Comparison of ENCODE assay signal across 13 cellular contexts in the genomic region with DNA sequence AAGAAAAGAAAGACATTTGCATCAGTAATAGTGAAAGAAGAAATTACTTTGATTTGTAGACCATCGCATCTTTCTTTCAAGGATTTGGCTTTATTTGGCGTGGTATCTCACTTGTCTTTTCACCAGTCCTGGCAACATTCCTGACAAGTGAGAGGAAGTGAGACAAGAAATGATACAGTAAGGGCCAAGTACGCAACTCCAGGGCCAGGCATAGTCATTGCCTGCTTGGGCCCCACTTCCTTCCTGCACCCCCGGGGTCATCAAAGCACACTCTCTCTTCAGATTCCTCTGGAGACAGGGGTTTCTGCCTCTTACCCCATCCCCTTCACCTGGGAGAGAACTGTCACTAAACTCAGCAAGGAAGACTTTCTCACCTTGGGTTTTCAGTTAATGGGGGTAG. TPM values are rescaled to one million over a fixed set of nuclear protein-coding genes. Genes with fewer than 3 reads are reported as not detected.
DNase-seq lines count a peak whose midpoint lies in the region; ATAC-seq, FAIRE-seq and TF ChIP-seq lines count a peak whose summit lies in the region.
"Had no signal": no experiment of that assay in that cellular context is flagged by ENCODE, and none has a peak within 500 bp of the region (broad histone marks: within the 10 kb centered on the region; RNA-seq: fewer than 3 reads in every experiment).

No MANE protein-coding gene starts in this region.

- H3K4me3 ChIP-seq in right lobe of liver (no peak overlapping the region), HepG2 (replicated peaks in 1 of 3; ENCODE audit: insufficient read depth in 1 of 3, low read depth in 2 of 3, low read length in 3 of 3) (no peak overlapping the region), PC-3 (ENCODE audit: low read length) (no peak overlapping the region)
- H3K4me3 ChIP-seq: breast epithelium had no signal

- WGBS in right lobe of liver (ENCODE audit: insufficient coverage, low coverage, low lambda C conversion rate, missing lambda C conversion rate) = 71% methylated on average over 4 of the region's 4 CpGs
- 54% methylated on average over 4 of the region's 4 CpGs for WGBS in HepG2 (ENCODE audit: low lambda C conversion rate)

- DNase-seq in right lobe of liver = no peak
- no peak for DNase-seq in HepG2 (ENCODE audit: low spot score)
- no peak for DNase-seq in T-helper 17 cell
- DNase-seq in globus pallidus (ENCODE audit: low spot score) = peak; percentile 10
- DNase-seq in urothelium cell line (ENCODE audit: low spot score) = no peak
- DNase-seq in PC-3 = no peak
- no peak for DNase-seq in substantia nigra (lab: John Stamatoyannopoulos, UW)
- DNase-seq: activated CD4-positive, CD25-positive, alpha-beta regulatory T cell treated with anti-CD3 and anti-CD28 coated beads, Interleukin-2, amount 50 U/mL, for 72 hours; retina; stimulated activated CD4-positive, alpha-beta T cell treated with anti-CD3 and anti-CD28 coated beads, Interleukin-4, amount 100 ng/mL, for 24 hours; stimulated activated naive CD8-positive, alpha-beta T cell treated with anti-CD3 and anti-CD28 coated beads, Interleukin-15, Interleukin-2, amounts not matched to agents 100 U/mL and 50 U/mL, for 24 hours had no signal

- CTCF ChIA-PET in HepG2 (lab: Yijun Ruan, JAX; ENCODE audit: low intra/inter-chr PET ratio, low total read pairs) = no interaction called here
- CTCF ChIA-PET in PC-3 (lab: Charles Lee) = no interaction called here

- H3K27ac Mint-ChIP-seq in T-helper 17 cell = peak overlapping the region; percentile 63

- in situ Hi-C loops in HepG2 (cut with HindIII; ENCODE audit: extremely low pct_ligation_motif_present, low pct_unique_long_range_greater_than_20kb) = no loop called here

- TF ChIP-seq CTCF in right lobe of liver (IDR thresholded peaks at IDR 0.05) (no peak), HepG2 (CRISPR knock-in tag; IDR thresholded peaks at IDR 0.05) (no peak), PC-3 (conservative IDR thresholded peaks at IDR 0.05; ENCODE audit: low read depth, low read length) (no peak)

- H3K4me3 Mint-ChIP-seq in T-helper 17 cell = no peak overlapping the region

- no peak for FAIRE-seq in HepG2 (lab: Jason Lieb, UNC)
- peak; percentile 23 for FAIRE-seq in urothelium cell line (lab: Jason Lieb, UNC)

- no peak for TF ChIP-seq EP300 in HepG2 (IDR thresholded peaks at IDR 0.05; ENCODE audit: low read depth in 2 of 2, low read length in 2 of 2)
- no peak for TF ChIP-seq EP300 in HepG2 (CRISPR knock-in tag; IDR thresholded peaks at IDR 0.05; ENCODE audit: borderline replicate concordance)

- H3K4me2 ChIP-seq in HepG2 (ENCODE audit: low read depth, low read length) (no peak overlapping the region), PC-3 (ENCODE audit: low read length) (no peak overlapping the region)

- intact Hi-C loops in right lobe of liver (cut with DNase I) = no loop called here
- intact Hi-C loops in HepG2 (cut with micrococcal nuclease; ENCODE audit: unreplicated experiment) = no loop called here
- intact Hi-C loops in PC-3 (cut with micrococcal nuclease) = no loop called here

- H3K4me1 Mint-ChIP-seq in T-helper 17 cell = peaks cover 17% of the 10 kb centered on the region

- H3F3A ChIP-seq in PC-3 (ENCODE audit: low read length, unreplicated experiment) = no peaks in the 10 kb centered on the region

- H3K4me1 ChIP-seq in right lobe of liver = no peaks in the 10 kb centered on the region
- no peaks in the 10 kb centered on the region for H3K4me1 ChIP-seq in HepG2 (ENCODE audit: insufficient read depth, low read length)
- H3K4me1 ChIP-seq in PC-3 (ENCODE audit: insufficient read depth, low read length) = 0 out of 2 replicates have a peak, but pooled peaks cover 6% of the 10 kb centered on the region
- H3K4me1 ChIP-seq: breast epithelium had no signal

- BruUV-seq in HepG2 (replicated peaks; lab: Mats Ljungman, UMichigan) (no TSS peak), PC-3 (replicated peaks; lab: Mats Ljungman, UMichigan) (no TSS peak)

- POLR2A ChIA-PET in HepG2 (lab: Yijun Ruan, JAX) (no interaction called here), PC-3 (lab: Charles Lee; ENCODE audit: unreplicated experiment) (no interaction called here)

- TF ChIP-seq POLR2A in right lobe of liver (IDR thresholded peaks at IDR 0.05) = no peak
- TF ChIP-seq POLR2A in HepG2 (IDR thresholded peaks at IDR 0.05; ENCODE audit: insufficient read depth in 1 of 2, low read depth in 2 of 2, low read length in 2 of 2) = no peak

- H3K27me3 ChIP-seq in right lobe of liver = no peaks in the 10 kb centered on the region
- peaks cover 0 to 8% of the 10 kb centered on the region in 2 experiments; a peak in 1 of 5 replicates for H3K27me3 ChIP-seq in HepG2 (ENCODE audit: control insufficient read depth in 1 of 2, insufficient read depth in 2 of 2, low read length in 2 of 2)
- no peaks in the 10 kb centered on the region for H3K27me3 ChIP-seq in PC-3 (ENCODE audit: low read length)
- H3K27me3 ChIP-seq: breast epithelium had no signal

- H3K36me3 Mint-ChIP-seq in T-helper 17 cell (ENCODE audit: low read depth) = peaks cover 5% of the 10 kb centered on the region

- no peak overlapping the region for H3K27ac ChIP-seq in right lobe of liver
- no peak overlapping the region for H3K27ac ChIP-seq in HepG2 (ENCODE audit: extremely low read length, insufficient read depth, low read length)
- H3K27ac ChIP-seq in PC-3 (ENCODE audit: low read length) = no peak overlapping the region
- no peak overlapping the region for H3K27ac ChIP-seq in substantia nigra (ENCODE audit: low read depth, low read length, poor library complexity, severe bottlenecking)
- H3K27ac ChIP-seq: breast epithelium had no signal

- H2AFZ ChIP-seq in HepG2 (ENCODE audit: low read length) (no peak overlapping the region), PC-3 (ENCODE audit: low read length) (no peak overlapping the region)

- no peak for TF ChIP-seq RAD21 in HepG2 (CRISPR knock-in tag; IDR thresholded peaks at IDR 0.05)

- H4K20me1 ChIP-seq in HepG2 (ENCODE audit: insufficient read depth, low read length) (no peaks in the 10 kb centered on the region), PC-3 (ENCODE audit: low read length) (no peaks in the 10 kb centered on the region)

- H3K79me2 ChIP-seq in HepG2 (ENCODE audit: insufficient read depth, low read length) (no peaks in the 10 kb centered on the region), PC-3 (ENCODE audit: low read length) (no peaks in the 10 kb centered on the region)

- H3K36me3 ChIP-seq in right lobe of liver = no peaks in the 10 kb centered on the region
- no peaks in the 10 kb centered on the region for H3K36me3 ChIP-seq in HepG2 (replicated peaks in 1 of 2; ENCODE audit: control insufficient read depth in 1 of 2, insufficient read depth in 2 of 2, low read length in 2 of 2)
- H3K36me3 ChIP-seq in PC-3 (ENCODE audit: low read depth, low read length) = no peaks in the 10 kb centered on the region
- H3K36me3 ChIP-seq: breast epithelium had no signal

- ATAC-seq in right lobe of liver (peak; percentile 52 to 61 (median 56)), HepG2 (no peak), T-helper 17 cell (no peak), PC-3 (no peak), GM18502 (IDR thresholded peaks at IDR 0.05; ENCODE audit: poor library complexity, unreplicated experiment) (no peak)
- ATAC-seq: stimulated activated naive CD8-positive, alpha-beta T cell treated with anti-CD3 and anti-CD28 coated beads, Interleukin-15, Interleukin-2, amounts not matched to agents 100 U/mL and 50 U/mL, for 24 hours had no signal

- H3K9me3 ChIP-seq in right lobe of liver (no peaks in the 10 kb centered on the region), HepG2 (ENCODE audit: low read length) (no peaks in the 10 kb centered on the region), T-helper 17 cell (ENCODE audit: control insufficient read depth, low read length, poor library complexity, severe bottlenecking) (no peaks in the 10 kb centered on the region), PC-3 (ENCODE audit: low read length) (no peaks in the 10 kb centered on the region)
- H3K9me3 ChIP-seq: breast epithelium had no signal

- H3K9ac ChIP-seq in HepG2 (ENCODE audit: insufficient read depth, low read depth, low read length) = no peak overlapping the region
- no peak overlapping the region for H3K9ac ChIP-seq in PC-3 (ENCODE audit: low read length)

- H3K27me3 Mint-ChIP-seq in T-helper 17 cell = no peaks in the 10 kb centered on the region

- no peaks in the 10 kb centered on the region for H3K9me2 ChIP-seq in PC-3 (replicated peaks; ENCODE audit: low read length)

TF ChIP-seq in HepG2, 621 proteins besides CTCF, POLR2A, EP300 and RAD21 (continues in another document):
- no peak for TF ChIP-seq MTF1 (CRISPR knock-in tag; IDR thresholded peaks at IDR 0.05)

RNA-seq across cellular contexts. Expression of gene CD47, which starts 55.1 kb away (rescaled TPM):
- total RNA-seq in right lobe of liver (10 to 100 TPM; 19.5 to 42.3 (median 26.5) TPM), HepG2 (2016; rRNA removed; fragmentation: Illumina TruSeq; extraction: Trizol) (3.1 and 6.5 TPM in 2 replicates), T-helper 17 cell (100 to 1,000 TPM; 150 to 170 TPM), PC-3 (2014; rRNA removed) (48.4 and 63.6 TPM in 2 replicates)
- 1.3 and 2.9 TPM in 2 replicates for total RNA-seq in HepG2 (2016; cell fraction: cytosol; rRNA removed; fragmentation: Illumina TruSeq; extraction: Trizol; ENCODE audit: low read depth)
- 2.7 and 7.3 TPM in 2 replicates for total RNA-seq in HepG2 (2016; cell fraction: insoluble cytoplasmic fraction; rRNA removed; fragmentation: Illumina TruSeq; extraction: Trizol)
- total RNA-seq in HepG2 (2016; cell fraction: membrane; rRNA removed; fragmentation: Illumina TruSeq; extraction: Trizol) = 4.1 and 4.8 TPM in 2 replicates
- total RNA-seq in HepG2 (2016; cell fraction: nucleus; rRNA removed; fragmentation: Illumina TruSeq; extraction: Trizol) = 6.2 and 7.8 TPM in 2 replicates
- 2.5 and 3.3 TPM in 2 replicates for polyA plus RNA-seq in HepG2 (2011; rRNA removed)
- 1.7 and 2.7 TPM in 2 replicates for polyA plus RNA-seq in HepG2 (2011; cell fraction: cytosol; rRNA removed)
- polyA plus RNA-seq in HepG2 (2011; cell fraction: nucleus; rRNA removed) = 1.1 and 1.3 TPM in 2 replicates
- 1.1 and 1.8 TPM in 2 replicates for polyA plus RNA-seq in HepG2 (2012)
- polyA plus RNA-seq in HepG2 (2016; cell fraction: cytosol; fragmentation: Illumina TruSeq; extraction: Trizol; ENCODE audit: low read depth) = 2.0 and 2.2 TPM in 2 replicates
- polyA plus RNA-seq in HepG2 (2016; cell fraction: insoluble cytoplasmic fraction; fragmentation: Illumina TruSeq; extraction: Trizol; ENCODE audit: low read depth) = 2.8 and 3.0 TPM in 2 replicates
- polyA plus RNA-seq in HepG2 (2016; cell fraction: membrane; fragmentation: Illumina TruSeq; extraction: Trizol; ENCODE audit: low read depth) = 2.2 and 2.8 TPM in 2 replicates
- 5.7 and 10.7 TPM in 2 replicates for polyA plus RNA-seq in HepG2 (2016; cell fraction: nucleus; fragmentation: Illumina TruSeq; extraction: Trizol; ENCODE audit: insufficient read depth, low read depth)
- 1.3 and 18.8 TPM in 2 replicates for polyA minus RNA-seq in HepG2 (2011; rRNA and poly(A)+ RNA removed; ENCODE audit: low replicate concordance)
- polyA minus RNA-seq in HepG2 (2011; cell fraction: cytosol; rRNA and poly(A)+ RNA removed) = 1.5 and 1.6 TPM in 2 replicates
- 3.6 and 10.0 TPM in 2 replicates for polyA minus RNA-seq in HepG2 (2011; cell fraction: nucleus; rRNA and poly(A)+ RNA removed)

Comparison
In these comparisons a context has a peak if more than half of its experiments do, and no peak if none do; other contexts are left out.
1. ATAC-seq: peak in right lobe of liver (4 of 4); none in HepG2 (single experiment), T-helper 17 cell (single experiment), PC-3 (single experiment) and GM18502 (single experiment).